8 cellular contexts compared by ENCODE assay signal in the genomic region with DNA sequence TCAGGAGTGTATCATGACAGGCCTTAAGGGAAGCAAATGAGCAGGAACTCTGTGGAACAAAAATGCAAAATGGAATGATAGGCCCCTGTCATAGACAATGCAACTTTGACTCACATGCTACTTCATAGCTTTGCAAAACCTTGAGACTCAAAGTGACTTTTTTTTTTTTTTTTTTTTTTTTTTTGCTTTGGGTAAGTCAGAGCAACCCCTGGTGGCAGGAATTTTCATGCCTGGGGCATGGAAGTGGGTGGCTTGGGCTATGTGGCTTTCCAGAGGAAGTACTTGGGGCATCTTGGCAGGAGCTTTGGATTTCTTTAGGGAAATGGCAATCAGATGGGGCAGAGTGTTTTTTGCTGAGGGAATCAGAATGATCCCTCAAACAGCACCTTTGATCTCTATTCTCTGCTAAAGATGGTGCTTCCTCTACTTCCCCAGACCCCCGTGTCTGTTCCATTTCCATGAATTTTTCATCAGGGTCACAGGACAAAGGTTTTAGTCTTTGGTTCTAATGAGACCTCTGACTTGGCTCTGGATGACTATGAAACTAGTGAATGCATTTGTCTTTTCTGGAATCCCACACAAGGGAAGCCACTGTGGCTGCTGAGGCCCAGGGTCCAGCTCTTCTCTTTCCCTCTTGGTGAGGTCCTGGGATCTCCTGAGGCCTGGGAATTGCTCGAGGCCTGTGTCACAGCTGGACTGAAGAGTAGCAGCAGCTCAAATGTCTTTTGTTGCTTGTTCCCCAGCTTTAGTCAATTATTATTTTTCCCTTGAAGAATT.
DNase-seq lines count a peak whose midpoint lies in the region; ATAC-seq, FAIRE-seq and TF ChIP-seq lines count a peak whose summit lies in the region.

No MANE protein-coding gene starts in this region.

- peak; percentile 45 to 64 (median 50) for TF ChIP-seq CTCF in pancreas (IDR thresholded peaks at IDR 0.05)

- H3K27ac ChIP-seq in pancreas = no peak overlapping the region

- DNase-seq in GM04503 (ENCODE audit: low read depth) = peak; percentile 70
- peak; percentile 58 for DNase-seq in RCC 7860 (ENCODE audit: low spot score)
- DNase-seq in fibroblast of gingiva (ENCODE audit: low read depth) = peak; percentile 87
- peak in 4 of 6 donors; percentile 45 to 63 (median 55) for DNase-seq in pancreas
- DNase-seq in hippocampal formation (lab: John Stamatoyannopoulos, UW) = no peak
- no peak for DNase-seq in activated gamma-delta T cell treated with Interleukin-2 at 50 U/mL for 16 hours
- DNase-seq in activated CD4-positive, alpha-beta T cell treated with anti-CD3 and anti-CD28 coated beads for 1 hour = no peak

- H3K27me3 ChIP-seq in pancreas = no peaks in the 10 kb centered on the region

- H3K4me1 ChIP-seq in pancreas = no peaks in the 10 kb centered on the region

- peak; percentile 20 for FAIRE-seq in RCC 7860 (lab: Jason Lieb, UNC)
- FAIRE-seq in pancreas (lab: Jason Lieb, UNC) = no peak

- intact Hi-C loops in pancreas (cut with DNase I) = loop anchor here in 1 of 3 donors (10.0 kb wide), 1 partner anchor 127 kb away; the partner anchor contains the start of gene ATE1

- peak; percentile 64 to 88 (median 80) for ATAC-seq in pancreas
- ATAC-seq in GM18517 (IDR thresholded peaks at IDR 0.05; ENCODE audit: unreplicated experiment) = no peak

- H3K36me3 ChIP-seq in pancreas = no peaks in the 10 kb centered on the region

- 58 to 68% methylated on average over 2 of the region's 2 CpGs for WGBS in pancreas, 2 donors

- no peak overlapping the region for H3K4me3 ChIP-seq in pancreas

- H3K9me3 ChIP-seq in pancreas = no peaks in the 10 kb centered on the region

Comparison
In these comparisons a context has a peak if more than half of its experiments do, and no peak if none do; other contexts are left out.
1. DNase-seq: peak in GM04503 (single experiment), RCC 7860 (single experiment), fibroblast of gingiva (single experiment) and pancreas (4 of 6); none in hippocampal formation (0 of 2), activated gamma-delta T cell treated with Interleukin-2 at 50 U/mL for 16 hours (single experiment) and activated CD4-positive, alpha-beta T cell treated with anti-CD3 and anti-CD28 coated beads for 1 hour (single experiment).